Comparison of ENCODE assay signal across 1 cellular context in the genomic region with DNA sequence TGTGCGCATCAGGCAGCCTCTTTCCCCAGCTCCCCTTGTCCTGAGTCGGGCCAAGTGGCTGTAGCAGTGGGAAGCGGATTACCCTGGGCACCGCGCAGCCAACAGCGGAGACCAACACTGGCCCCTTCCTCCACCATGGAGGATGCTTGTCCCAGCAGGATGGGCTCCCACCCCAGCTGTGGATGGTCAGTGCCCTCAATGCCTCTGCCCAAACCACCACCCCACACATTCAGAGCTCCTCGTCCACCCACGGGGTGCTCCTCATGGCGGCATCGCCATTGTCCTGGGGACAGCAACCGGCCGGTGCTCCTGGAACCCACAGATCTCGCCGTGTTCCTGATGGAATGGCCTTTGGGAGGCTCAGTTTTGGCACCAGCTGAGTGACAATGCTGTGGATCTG.
TF ChIP-seq lines count a peak whose summit lies in the region.

No MANE protein-coding gene starts in this region.

TF ChIP-seq in IMR-90, 13 proteins besides CTCF, POLR2A, EP300 and RAD21:
- TF ChIP-seq BHLHE40 (IDR thresholded peaks at IDR 0.05; ENCODE audit: low read depth, low read length): no peak
